In the genomic region with DNA sequence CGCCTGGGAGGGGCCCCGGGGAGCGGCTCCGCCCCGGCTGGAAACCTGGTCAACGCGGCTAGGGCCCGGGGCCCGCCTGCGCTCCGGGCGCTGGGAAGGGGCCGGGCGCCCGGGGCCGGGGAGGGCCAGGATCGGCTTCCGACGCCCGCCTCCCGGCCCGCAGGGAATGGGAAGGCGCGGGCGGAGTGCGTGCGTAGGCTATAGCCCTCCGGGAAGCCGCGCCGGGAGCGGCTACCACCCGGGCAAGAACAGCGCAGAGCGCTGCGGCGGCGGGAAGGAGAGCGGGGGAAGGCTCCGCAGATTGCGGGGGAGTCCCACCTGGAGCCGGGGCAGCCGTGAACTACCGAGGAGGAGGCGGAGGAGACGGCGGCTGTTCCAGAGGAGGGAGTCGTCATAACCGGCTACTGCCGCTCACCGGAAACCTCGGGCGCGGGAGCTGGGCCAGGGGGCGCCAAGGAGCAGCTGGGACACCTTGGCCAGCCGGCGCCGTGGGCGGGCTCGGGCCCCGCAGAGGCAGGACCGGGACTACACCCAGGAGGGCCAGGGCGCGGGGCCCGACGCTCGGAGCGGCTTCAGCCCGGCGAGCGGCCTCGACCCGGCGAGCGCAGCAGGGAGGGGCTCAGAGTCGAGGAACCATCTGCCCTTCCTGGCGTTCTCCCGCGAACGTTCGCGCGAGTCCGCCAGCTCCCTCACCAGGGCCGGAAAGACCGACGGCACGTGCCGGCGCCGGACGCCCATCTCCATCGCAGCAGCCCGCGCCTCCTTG, we compare ENCODE assay signal across 1 cellular context.
TF ChIP-seq lines count a peak whose summit lies in the region.

TSS of gene EOGT (minus strand) at position 429 of the 766 bp plus-strand sequence. CDS start 3,838 bp downstream, outside the sequence.

TF ChIP-seq in K562, 482 proteins besides CTCF, POLR2A, EP300 and RAD21 (continued from another document and continues in another):
- TF ChIP-seq E2F6 (IDR thresholded peaks at IDR 0.05; ENCODE audit: borderline replicate concordance in 1 of 2, extremely low read depth in 1 of 2, insufficient read depth in 1 of 2, insufficient read length in 1 of 2, low read depth in 1 of 2, low read length in 1 of 2, poor library complexity in 1 of 2, severe bottlenecking in 1 of 2), result peak; percentile 87 to 88
- no peak for TF ChIP-seq ZNF584 (CRISPR knock-in tag; IDR thresholded peaks at IDR 0.05; ENCODE audit: low read depth)
- TF ChIP-seq ZNF699 (CRISPR knock-in tag; IDR thresholded peaks at IDR 0.05; ENCODE audit: insufficient replicate concordance), result no peak
- no peak for TF ChIP-seq TEAD4 (IDR thresholded peaks at IDR 0.05; ENCODE audit: low read length)
- no peak for TF ChIP-seq TEAD4 (CRISPR knock-in tag; IDR thresholded peaks at IDR 0.05; ENCODE audit: borderline replicate concordance)
- TF ChIP-seq CREM (IDR thresholded peaks at IDR 0.05; ENCODE audit: low read depth), result peak; percentile 56; the same call in 1 of the 2 replicates
- no peak for TF ChIP-seq FOXK2 (conservative IDR thresholded peaks at IDR 0.05 in 1 of 2, IDR thresholded peaks at IDR 0.05 in 1 of 2; ENCODE audit: low read depth in 2 of 2)
- TF ChIP-seq MTF1 (CRISPR knock-in tag; IDR thresholded peaks at IDR 0.05; ENCODE audit: borderline replicate concordance), result no peak
- no peak for TF ChIP-seq SMAD3 (CRISPR knock-in tag; conservative IDR thresholded peaks at IDR 0.05)
- TF ChIP-seq ZNF668 (CRISPR knock-in tag; IDR thresholded peaks at IDR 0.05), result no peak
- TF ChIP-seq, protein P1, sequence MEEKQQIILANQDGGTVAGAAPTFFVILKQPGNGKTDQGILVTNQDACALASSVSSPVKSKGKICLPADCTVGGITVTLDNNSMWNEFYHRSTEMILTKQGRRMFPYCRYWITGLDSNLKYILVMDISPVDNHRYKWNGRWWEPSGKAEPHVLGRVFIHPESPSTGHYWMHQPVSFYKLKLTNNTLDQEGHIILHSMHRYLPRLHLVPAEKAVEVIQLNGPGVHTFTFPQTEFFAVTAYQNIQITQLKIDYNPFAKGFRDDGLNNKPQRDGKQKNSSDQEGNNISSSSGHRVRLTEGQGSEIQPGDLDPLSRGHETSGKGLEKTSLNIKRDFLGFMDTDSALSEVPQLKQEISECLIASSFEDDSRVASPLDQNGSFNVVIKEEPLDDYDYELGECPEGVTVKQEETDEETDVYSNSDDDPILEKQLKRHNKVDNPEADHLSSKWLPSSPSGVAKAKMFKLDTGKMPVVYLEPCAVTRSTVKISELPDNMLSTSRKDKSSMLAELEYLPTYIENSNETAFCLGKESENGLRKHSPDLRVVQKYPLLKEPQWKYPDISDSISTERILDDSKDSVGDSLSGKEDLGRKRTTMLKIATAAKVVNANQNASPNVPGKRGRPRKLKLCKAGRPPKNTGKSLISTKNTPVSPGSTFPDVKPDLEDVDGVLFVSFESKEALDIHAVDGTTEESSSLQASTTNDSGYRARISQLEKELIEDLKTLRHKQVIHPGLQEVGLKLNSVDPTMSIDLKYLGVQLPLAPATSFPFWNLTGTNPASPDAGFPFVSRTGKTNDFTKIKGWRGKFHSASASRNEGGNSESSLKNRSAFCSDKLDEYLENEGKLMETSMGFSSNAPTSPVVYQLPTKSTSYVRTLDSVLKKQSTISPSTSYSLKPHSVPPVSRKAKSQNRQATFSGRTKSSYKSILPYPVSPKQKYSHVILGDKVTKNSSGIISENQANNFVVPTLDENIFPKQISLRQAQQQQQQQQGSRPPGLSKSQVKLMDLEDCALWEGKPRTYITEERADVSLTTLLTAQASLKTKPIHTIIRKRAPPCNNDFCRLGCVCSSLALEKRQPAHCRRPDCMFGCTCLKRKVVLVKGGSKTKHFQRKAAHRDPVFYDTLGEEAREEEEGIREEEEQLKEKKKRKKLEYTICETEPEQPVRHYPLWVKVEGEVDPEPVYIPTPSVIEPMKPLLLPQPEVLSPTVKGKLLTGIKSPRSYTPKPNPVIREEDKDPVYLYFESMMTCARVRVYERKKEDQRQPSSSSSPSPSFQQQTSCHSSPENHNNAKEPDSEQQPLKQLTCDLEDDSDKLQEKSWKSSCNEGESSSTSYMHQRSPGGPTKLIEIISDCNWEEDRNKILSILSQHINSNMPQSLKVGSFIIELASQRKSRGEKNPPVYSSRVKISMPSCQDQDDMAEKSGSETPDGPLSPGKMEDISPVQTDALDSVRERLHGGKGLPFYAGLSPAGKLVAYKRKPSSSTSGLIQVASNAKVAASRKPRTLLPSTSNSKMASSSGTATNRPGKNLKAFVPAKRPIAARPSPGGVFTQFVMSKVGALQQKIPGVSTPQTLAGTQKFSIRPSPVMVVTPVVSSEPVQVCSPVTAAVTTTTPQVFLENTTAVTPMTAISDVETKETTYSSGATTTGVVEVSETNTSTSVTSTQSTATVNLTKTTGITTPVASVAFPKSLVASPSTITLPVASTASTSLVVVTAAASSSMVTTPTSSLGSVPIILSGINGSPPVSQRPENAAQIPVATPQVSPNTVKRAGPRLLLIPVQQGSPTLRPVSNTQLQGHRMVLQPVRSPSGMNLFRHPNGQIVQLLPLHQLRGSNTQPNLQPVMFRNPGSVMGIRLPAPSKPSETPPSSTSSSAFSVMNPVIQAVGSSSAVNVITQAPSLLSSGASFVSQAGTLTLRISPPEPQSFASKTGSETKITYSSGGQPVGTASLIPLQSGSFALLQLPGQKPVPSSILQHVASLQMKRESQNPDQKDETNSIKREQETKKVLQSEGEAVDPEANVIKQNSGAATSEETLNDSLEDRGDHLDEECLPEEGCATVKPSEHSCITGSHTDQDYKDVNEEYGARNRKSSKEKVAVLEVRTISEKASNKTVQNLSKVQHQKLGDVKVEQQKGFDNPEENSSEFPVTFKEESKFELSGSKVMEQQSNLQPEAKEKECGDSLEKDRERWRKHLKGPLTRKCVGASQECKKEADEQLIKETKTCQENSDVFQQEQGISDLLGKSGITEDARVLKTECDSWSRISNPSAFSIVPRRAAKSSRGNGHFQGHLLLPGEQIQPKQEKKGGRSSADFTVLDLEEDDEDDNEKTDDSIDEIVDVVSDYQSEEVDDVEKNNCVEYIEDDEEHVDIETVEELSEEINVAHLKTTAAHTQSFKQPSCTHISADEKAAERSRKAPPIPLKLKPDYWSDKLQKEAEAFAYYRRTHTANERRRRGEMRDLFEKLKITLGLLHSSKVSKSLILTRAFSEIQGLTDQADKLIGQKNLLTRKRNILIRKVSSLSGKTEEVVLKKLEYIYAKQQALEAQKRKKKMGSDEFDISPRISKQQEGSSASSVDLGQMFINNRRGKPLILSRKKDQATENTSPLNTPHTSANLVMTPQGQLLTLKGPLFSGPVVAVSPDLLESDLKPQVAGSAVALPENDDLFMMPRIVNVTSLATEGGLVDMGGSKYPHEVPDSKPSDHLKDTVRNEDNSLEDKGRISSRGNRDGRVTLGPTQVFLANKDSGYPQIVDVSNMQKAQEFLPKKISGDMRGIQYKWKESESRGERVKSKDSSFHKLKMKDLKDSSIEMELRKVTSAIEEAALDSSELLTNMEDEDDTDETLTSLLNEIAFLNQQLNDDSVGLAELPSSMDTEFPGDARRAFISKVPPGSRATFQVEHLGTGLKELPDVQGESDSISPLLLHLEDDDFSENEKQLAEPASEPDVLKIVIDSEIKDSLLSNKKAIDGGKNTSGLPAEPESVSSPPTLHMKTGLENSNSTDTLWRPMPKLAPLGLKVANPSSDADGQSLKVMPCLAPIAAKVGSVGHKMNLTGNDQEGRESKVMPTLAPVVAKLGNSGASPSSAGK (IDR thresholded peaks at IDR 0.05), result peak; percentile 94
- TF ChIP-seq, protein P2, sequence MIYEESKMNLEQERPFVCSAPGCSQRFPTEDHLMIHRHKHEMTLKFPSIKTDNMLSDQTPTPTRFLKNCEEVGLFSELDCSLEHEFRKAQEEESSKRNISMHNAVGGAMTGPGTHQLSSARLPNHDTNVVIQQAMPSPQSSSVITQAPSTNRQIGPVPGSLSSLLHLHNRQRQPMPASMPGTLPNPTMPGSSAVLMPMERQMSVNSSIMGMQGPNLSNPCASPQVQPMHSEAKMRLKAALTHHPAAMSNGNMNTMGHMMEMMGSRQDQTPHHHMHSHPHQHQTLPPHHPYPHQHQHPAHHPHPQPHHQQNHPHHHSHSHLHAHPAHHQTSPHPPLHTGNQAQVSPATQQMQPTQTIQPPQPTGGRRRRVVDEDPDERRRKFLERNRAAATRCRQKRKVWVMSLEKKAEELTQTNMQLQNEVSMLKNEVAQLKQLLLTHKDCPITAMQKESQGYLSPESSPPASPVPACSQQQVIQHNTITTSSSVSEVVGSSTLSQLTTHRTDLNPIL (CRISPR knock-in tag; IDR thresholded peaks at IDR 0.05), result no peak
- TF ChIP-seq, protein P3, sequence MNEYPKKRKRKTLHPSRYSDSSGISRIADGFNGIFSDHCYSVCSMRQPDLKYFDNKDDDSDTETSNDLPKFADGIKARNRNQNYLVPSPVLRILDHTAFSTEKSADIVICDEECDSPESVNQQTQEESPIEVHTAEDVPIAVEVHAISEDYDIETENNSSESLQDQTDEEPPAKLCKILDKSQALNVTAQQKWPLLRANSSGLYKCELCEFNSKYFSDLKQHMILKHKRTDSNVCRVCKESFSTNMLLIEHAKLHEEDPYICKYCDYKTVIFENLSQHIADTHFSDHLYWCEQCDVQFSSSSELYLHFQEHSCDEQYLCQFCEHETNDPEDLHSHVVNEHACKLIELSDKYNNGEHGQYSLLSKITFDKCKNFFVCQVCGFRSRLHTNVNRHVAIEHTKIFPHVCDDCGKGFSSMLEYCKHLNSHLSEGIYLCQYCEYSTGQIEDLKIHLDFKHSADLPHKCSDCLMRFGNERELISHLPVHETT (CRISPR knock-in tag; conservative IDR thresholded peaks at IDR 0.05 in 1 of 2, IDR thresholded peaks at IDR 0.05 in 1 of 2), result peak in 1 of 2 experiments; percentile 93; a peak in 2 of 4 replicates
- no peak for TF ChIP-seq PHF20 (IDR thresholded peaks at IDR 0.05; ENCODE audit: partially characterized antibody)
- TF ChIP-seq GTF2E2 (tag; IDR thresholded peaks at IDR 0.05), result no peak; the same call in 1 of the 2 replicates
- TF ChIP-seq KLF1 (tag; IDR thresholded peaks at IDR 0.05), result peak; percentile 66; the same call in 1 of the 2 replicates
- TF ChIP-seq HNRNPL (IDR thresholded peaks at IDR 0.05; ENCODE audit: low read depth, low read length), result no peak
- TF ChIP-seq, protein P4, sequence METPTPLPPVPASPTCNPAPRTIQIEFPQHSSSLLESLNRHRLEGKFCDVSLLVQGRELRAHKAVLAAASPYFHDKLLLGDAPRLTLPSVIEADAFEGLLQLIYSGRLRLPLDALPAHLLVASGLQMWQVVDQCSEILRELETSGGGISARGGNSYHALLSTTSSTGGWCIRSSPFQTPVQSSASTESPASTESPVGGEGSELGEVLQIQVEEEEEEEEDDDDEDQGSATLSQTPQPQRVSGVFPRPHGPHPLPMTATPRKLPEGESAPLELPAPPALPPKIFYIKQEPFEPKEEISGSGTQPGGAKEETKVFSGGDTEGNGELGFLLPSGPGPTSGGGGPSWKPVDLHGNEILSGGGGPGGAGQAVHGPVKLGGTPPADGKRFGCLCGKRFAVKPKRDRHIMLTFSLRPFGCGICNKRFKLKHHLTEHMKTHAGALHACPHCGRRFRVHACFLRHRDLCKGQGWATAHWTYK (CRISPR knock-in tag; IDR thresholded peaks at IDR 0.05), result peak; percentile 29; the same call in 1 of the 2 replicates
- no peak for TF ChIP-seq HIVEP1 (CRISPR knock-in tag; IDR thresholded peaks at IDR 0.05)
- no peak for TF ChIP-seq ZNF512 (tag; IDR thresholded peaks at IDR 0.05)
- 0 out of 2 replicates have a peak, but pooled peaks have one; percentile 20 for TF ChIP-seq SNIP1 (IDR thresholded peaks at IDR 0.05; ENCODE audit: low read depth)
- TF ChIP-seq, protein P5, sequence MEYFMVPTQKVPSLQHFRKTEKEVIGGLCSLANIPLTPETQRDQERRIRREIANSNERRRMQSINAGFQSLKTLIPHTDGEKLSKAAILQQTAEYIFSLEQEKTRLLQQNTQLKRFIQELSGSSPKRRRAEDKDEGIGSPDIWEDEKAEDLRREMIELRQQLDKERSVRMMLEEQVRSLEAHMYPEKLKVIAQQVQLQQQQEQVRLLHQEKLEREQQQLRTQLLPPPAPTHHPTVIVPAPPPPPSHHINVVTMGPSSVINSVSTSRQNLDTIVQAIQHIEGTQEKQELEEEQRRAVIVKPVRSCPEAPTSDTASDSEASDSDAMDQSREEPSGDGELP (CRISPR knock-in tag; IDR thresholded peaks at IDR 0.05; ENCODE audit: borderline replicate concordance), result peak; percentile 92
- peak; percentile 69 for TF ChIP-seq CCNT2 (IDR thresholded peaks at IDR 0.05; ENCODE audit: borderline replicate concordance, extremely low read depth, insufficient read length, low read depth, low read length)
- TF ChIP-seq, protein P6, sequence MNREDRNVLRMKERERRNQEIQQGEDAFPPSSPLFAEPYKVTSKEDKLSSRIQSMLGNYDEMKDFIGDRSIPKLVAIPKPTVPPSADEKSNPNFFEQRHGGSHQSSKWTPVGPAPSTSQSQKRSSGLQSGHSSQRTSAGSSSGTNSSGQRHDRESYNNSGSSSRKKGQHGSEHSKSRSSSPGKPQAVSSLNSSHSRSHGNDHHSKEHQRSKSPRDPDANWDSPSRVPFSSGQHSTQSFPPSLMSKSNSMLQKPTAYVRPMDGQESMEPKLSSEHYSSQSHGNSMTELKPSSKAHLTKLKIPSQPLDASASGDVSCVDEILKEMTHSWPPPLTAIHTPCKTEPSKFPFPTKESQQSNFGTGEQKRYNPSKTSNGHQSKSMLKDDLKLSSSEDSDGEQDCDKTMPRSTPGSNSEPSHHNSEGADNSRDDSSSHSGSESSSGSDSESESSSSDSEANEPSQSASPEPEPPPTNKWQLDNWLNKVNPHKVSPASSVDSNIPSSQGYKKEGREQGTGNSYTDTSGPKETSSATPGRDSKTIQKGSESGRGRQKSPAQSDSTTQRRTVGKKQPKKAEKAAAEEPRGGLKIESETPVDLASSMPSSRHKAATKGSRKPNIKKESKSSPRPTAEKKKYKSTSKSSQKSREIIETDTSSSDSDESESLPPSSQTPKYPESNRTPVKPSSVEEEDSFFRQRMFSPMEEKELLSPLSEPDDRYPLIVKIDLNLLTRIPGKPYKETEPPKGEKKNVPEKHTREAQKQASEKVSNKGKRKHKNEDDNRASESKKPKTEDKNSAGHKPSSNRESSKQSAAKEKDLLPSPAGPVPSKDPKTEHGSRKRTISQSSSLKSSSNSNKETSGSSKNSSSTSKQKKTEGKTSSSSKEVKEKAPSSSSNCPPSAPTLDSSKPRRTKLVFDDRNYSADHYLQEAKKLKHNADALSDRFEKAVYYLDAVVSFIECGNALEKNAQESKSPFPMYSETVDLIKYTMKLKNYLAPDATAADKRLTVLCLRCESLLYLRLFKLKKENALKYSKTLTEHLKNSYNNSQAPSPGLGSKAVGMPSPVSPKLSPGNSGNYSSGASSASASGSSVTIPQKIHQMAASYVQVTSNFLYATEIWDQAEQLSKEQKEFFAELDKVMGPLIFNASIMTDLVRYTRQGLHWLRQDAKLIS (CRISPR knock-in tag; IDR thresholded peaks at IDR 0.05), result peak; percentile 48; the same call in 1 of the 2 replicates
- TF ChIP-seq NFATC3 (IDR thresholded peaks at IDR 0.05), result peak; percentile 86; the same call in 1 of the 2 replicates
- peak; percentile 91 for TF ChIP-seq POLR2G (IDR thresholded peaks at IDR 0.05; ENCODE audit: low read depth, low read length)
